ENCODE assay signal across 13 cellular contexts in genomic region chr5:16507716-16508115, GRCh38. TPM values are rescaled to one million over a fixed set of nuclear protein-coding genes. Genes with fewer than 3 reads are reported as not detected.
A peak's percentile ranks its signal among the peaks of the same experiment; 100 is the strongest.
DNase-seq lines count a peak whose midpoint lies in the region; ATAC-seq, FAIRE-seq and TF ChIP-seq lines count a peak whose summit lies in the region.
"Had no signal": no experiment of that assay in that cellular context is flagged by ENCODE, and none has a peak within 500 bp of the region (broad histone marks: within the 10 kb centered on the region; RNA-seq: fewer than 3 reads in every experiment).

No MANE protein-coding gene starts in this region.

- no peaks in the 10 kb centered on the region for H3K9me3 ChIP-seq in GM23248 (ENCODE audit: low read depth)
- H3K9me3 ChIP-seq in stomach = no peaks in the 10 kb centered on the region
- H3K9me3 ChIP-seq: uterus had no signal

- H3K4me2 ChIP-seq in GM23248 (ENCODE audit: unreplicated experiment) = peak overlapping the region; percentile 52

- H3K9me3 Mint-ChIP-seq in T-cell = peaks cover 0 to 4% (median 3%) of the 10 kb centered on the region in 3 donors
- H3K9me3 Mint-ChIP-seq: IgD-negative memory B cell had no signal

- no peak for FAIRE-seq in urothelium cell line (lab: Jason Lieb, UNC)

- no peaks in the 10 kb centered on the region for H4K20me1 ChIP-seq in GM23248 (ENCODE audit: insufficient read depth)

- H3K4me1 Mint-ChIP-seq in T-cell = peaks cover 41 to 42% (median 41%) of the 10 kb centered on the region in 3 donors

- TF ChIP-seq POLR2A in stomach (IDR thresholded peaks at IDR 0.05) = no peak

- peak overlapping the region in 1 of 2 donors; percentile 12 for H3K27ac Mint-ChIP-seq in T-cell
- H3K27ac Mint-ChIP-seq: IgD-negative memory B cell had no signal

- in situ Hi-C loops in GM23248 (cut with MboI) = no loop called here

- POLR2A ChIA-PET in T-cell (lab: Charles Lee) = no interaction called here

- 0 out of 2 replicates have a peak overlapping the region, but pooled peaks have one; percentile 12 for H3K4me3 ChIP-seq in GM23248
- H3K4me3 ChIP-seq in stomach = peak overlapping the region in 3 of 4 donors; percentile 23 to 32 (median 30)
- H3K4me3 ChIP-seq: lung, uterus had no signal

- H3K9me2 ChIP-seq in GM23248 (ENCODE audit: insufficient read depth) = no peaks in the 10 kb centered on the region

- H3K27me3 ChIP-seq in GM23248 (replicated peaks; ENCODE audit: insufficient read depth) (no peaks in the 10 kb centered on the region), stomach (no peaks in the 10 kb centered on the region)
- H3K27me3 ChIP-seq: uterus had no signal

- H3K9ac ChIP-seq in GM23248 = no peak overlapping the region

- H2AFZ ChIP-seq in GM23248 = no peak overlapping the region

- TF ChIP-seq EP300 in stomach (IDR thresholded peaks at IDR 0.05) = no peak

- intact Hi-C loops in stomach (cut with DNase I; ENCODE audit: low total_unique reads) = no loop called here

- peaks cover 17% of the 10 kb centered on the region for H3F3A ChIP-seq in GM23248 (ENCODE audit: insufficient read depth)

- H3K36me3 ChIP-seq in GM23248 (ENCODE audit: low read depth) (no peaks in the 10 kb centered on the region), stomach (no peaks in the 10 kb centered on the region)
- H3K36me3 ChIP-seq: uterus had no signal

- peaks cover 34% of the 10 kb centered on the region for H3K36me3 Mint-ChIP-seq in T-cell
- H3K36me3 Mint-ChIP-seq: IgD-negative memory B cell had no signal

- H3K4me1 ChIP-seq in GM23248 (ENCODE audit: insufficient read depth) = peaks cover 26% of the 10 kb centered on the region
- H3K4me1 ChIP-seq in stomach = peaks cover 0 to 28% (median 16%) of the 10 kb centered on the region in 4 donors
- H3K4me1 ChIP-seq: uterus had no signal

- CTCF ChIA-PET in T-cell (lab: Charles Lee) = no interaction called here

- no peaks in the 10 kb centered on the region for H3K27me3 Mint-ChIP-seq in T-cell
- H3K27me3 Mint-ChIP-seq: CD4-positive, CD25-positive, alpha-beta regulatory T cell; IgD-negative memory B cell had no signal

- H3K79me2 ChIP-seq in GM23248 (ENCODE audit: insufficient read depth) = no peaks in the 10 kb centered on the region

- no peak for ATAC-seq in T-cell (replicated peaks in 1 of 4)

- no peak for TF ChIP-seq CTCF in stomach (IDR thresholded peaks at IDR 0.05)

- DNase-seq in GM23248 (peak; percentile 62), astrocyte of the hippocampus (ENCODE audit: low read depth, low spot score) (peak; percentile 51), kidney tubule cell (ENCODE audit: low spot score) (peak; percentile 40), stomach (no peak), T-cell (no peak), urothelium cell line (ENCODE audit: low spot score) (no peak), NCI-H748 (lab: John Stamatoyannopoulos, UW; ENCODE audit: unreplicated experiment) (no peak)
- DNase-seq: caudate nucleus; CD4-positive, CD25-positive, alpha-beta regulatory T cell; NCI-H1092; uterus had no signal

- H3K4me3 Mint-ChIP-seq in T-cell = no peak overlapping the region
- H3K4me3 Mint-ChIP-seq: CD4-positive, CD25-positive, alpha-beta regulatory T cell; IgD-negative memory B cell had no signal

- H3K27ac ChIP-seq in GM23248 (peak overlapping the region; percentile 47), stomach (peak overlapping the region in 4 of 5 donors; percentile 71 to 84 (median 82))

RNA-seq across cellular contexts. Expression of gene ZNF622, which starts 42.1 kb away (rescaled TPM):
- 50.7 and 58.1 TPM in 2 replicates for total RNA-seq in GM23248 (2014; rRNA removed; shearing (Covaris generic))
- 52.1 and 54.6 TPM in 2 replicates for polyA plus RNA-seq in GM23248 (2016; fragmentation: Nextera tagmentation; extraction: Ambion mirVana)
- 10 to 100 TPM; 17.5 to 30.8 (median 23.2) TPM for total RNA-seq in stomach
- polyA plus RNA-seq in stomach = 10 to 100 TPM; 19.0 to 31.8 (median 21.8) TPM
- total RNA-seq in T-cell = 10 to 100 TPM; 30.7 to 39.8 (median 38.9) TPM

Comparison
In these comparisons a context has a peak if more than half of its experiments do, and no peak if none do; other contexts are left out.
1. DNase-seq: peak in GM23248 (single experiment), astrocyte of the hippocampus (single experiment) and kidney tubule cell (single experiment); none in stomach (single experiment), T-cell (0 of 34), urothelium cell line (single experiment) and NCI-H748 (single experiment).